Comparison of ENCODE assay signal across 16 cellular contexts in the genomic region with DNA sequence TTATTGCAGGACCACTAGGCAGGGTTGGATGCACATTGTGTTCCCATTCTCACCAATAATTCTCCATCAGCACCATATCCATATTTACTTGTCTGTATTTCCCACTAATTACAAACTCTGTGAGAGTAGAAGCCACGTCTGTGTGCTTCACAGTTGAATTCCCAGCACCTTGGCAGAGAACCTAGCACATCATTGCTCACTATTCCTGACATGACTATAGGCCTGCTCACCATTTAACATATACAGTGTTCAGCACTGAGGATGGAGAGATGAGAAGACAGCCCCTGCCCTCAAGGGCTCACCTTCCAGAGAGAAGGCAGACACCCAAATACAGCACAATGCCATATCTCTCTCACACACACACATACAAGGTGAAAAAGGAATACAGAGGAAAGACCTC. TPM values are rescaled to one million over a fixed set of nuclear protein-coding genes. Genes with fewer than 3 reads are reported as not detected.
DNase-seq lines count a peak whose midpoint lies in the region; ATAC-seq, FAIRE-seq and TF ChIP-seq lines count a peak whose summit lies in the region.
"Had no signal": no experiment of that assay in that cellular context is flagged by ENCODE, and none has a peak within 500 bp of the region (broad histone marks: within the 10 kb centered on the region; RNA-seq: fewer than 3 reads in every experiment).

No MANE protein-coding gene starts in this region.

- no peak overlapping the region for H2AK5ac ChIP-seq in trophoblast cell (ENCODE audit: low read length)

- no peak overlapping the region for H2BK12ac ChIP-seq in trophoblast cell (ENCODE audit: low read length)

- no peak overlapping the region for H4K8ac ChIP-seq in trophoblast cell (ENCODE audit: low read depth, low read length)

- no peaks in the 10 kb centered on the region for H3K9me3 Mint-ChIP-seq in activated CD8-positive, alpha-beta memory T cell treated with anti-CD3 and anti-CD28 coated beads, Interleukin-2, amount 10 ng/mL, durations not matched to agents 7 days and 5 days (ENCODE audit: low read depth)
- no peaks in the 10 kb centered on the region for H3K9me3 Mint-ChIP-seq in HFFc6

- H3K36me3 Mint-ChIP-seq in activated CD8-positive, alpha-beta memory T cell treated with anti-CD3 and anti-CD28 coated beads, Interleukin-2, amount 10 ng/mL, durations not matched to agents 7 days and 5 days = peaks cover 25% of the 10 kb centered on the region
- H3K36me3 Mint-ChIP-seq in HFFc6 (ENCODE audit: low read depth) = peaks cover 29% of the 10 kb centered on the region

- no peaks in the 10 kb centered on the region for H4K20me1 ChIP-seq in GM12878 (ENCODE audit: control insufficient read depth, insufficient read depth)

- H3K36me3 ChIP-seq in GM12878 (ENCODE audit: control insufficient read depth in 2 of 2, insufficient read depth in 2 of 2, low read length in 1 of 2) = peaks cover 0 to 14% of the 10 kb centered on the region in 2 experiments; a peak in 1 of 4 replicates
- peaks cover 5 to 9% of the 10 kb centered on the region in 2 experiments for H3K36me3 ChIP-seq in trophoblast cell (ENCODE audit: control insufficient read depth in 1 of 2, insufficient read depth in 2 of 2, low read length in 2 of 2)
- H3K36me3 ChIP-seq: gastrocnemius medialis had no signal

- H2BK5ac ChIP-seq in trophoblast cell (ENCODE audit: low read depth, low read length, poor library complexity) = no peak overlapping the region

- in situ Hi-C loops in GM12878 (cut with MboI) = no loop called here

- TF ChIP-seq CTCF in HFFc6 (IDR thresholded peaks at IDR 0.05) = no peak
- no peak for TF ChIP-seq CTCF in GM12878 (IDR thresholded peaks at IDR 0.05 in 2 of 3, conservative IDR thresholded peaks at IDR 0.05 in 1 of 3; ENCODE audit: control insufficient read depth in 2 of 3, extremely low read depth in 1 of 3, insufficient read depth in 1 of 3, low read depth in 3 of 3, low read length in 3 of 3)

- no peak for ATAC-seq in activated CD8-positive, alpha-beta memory T cell treated with anti-CD3 and anti-CD28 coated beads, Interleukin-2, amount 10 ng/mL, durations not matched to agents 7 days and 5 days
- ATAC-seq in GM12878 (peak; percentile 47), GM18502 (IDR thresholded peaks at IDR 0.05; ENCODE audit: poor library complexity, unreplicated experiment) (no peak), GM21717 (IDR thresholded peaks at IDR 0.05; ENCODE audit: unreplicated experiment) (no peak)
- ATAC-seq: gastrocnemius medialis had no signal

- POLR2A ChIA-PET in GM12878 (lab: Charles Lee) = interaction anchor here (0.6 to 8.1 kb wide), 2 partner anchors 15 to 234 kb away, joined by 5 to 91 read pairs; a partner anchor contains a TSS

- no peak overlapping the region for H3K14ac ChIP-seq in trophoblast cell (ENCODE audit: low read length)

- SMC1A ChIA-PET in GM12878 (lab: Charles Lee; ENCODE audit: uncharacterized antibody, unreplicated experiment) = interaction anchor here (0.9 to 7.0 kb wide), 9 partner anchors 10 to 265 kb away, joined by 3 to 72 read pairs (median 4); a partner anchor contains a TSS

- H3K4me3 ChIP-seq in GM12878 (peak overlapping the region; percentile 43; the same call in 1 of the 2 replicates), trophoblast cell (ENCODE audit: low read depth, low read length) (no peak overlapping the region)
- H3K4me3 ChIP-seq: coronary artery, gastrocnemius medialis had no signal

- peak overlapping the region; percentile 87 for H3K4ac ChIP-seq in trophoblast cell (ENCODE audit: low read depth, low read length)

- no peaks in the 10 kb centered on the region for H3K27me3 ChIP-seq in GM12878 (replicated peaks in 1 of 2; ENCODE audit: control insufficient read depth in 2 of 2, insufficient read depth in 2 of 2, low read length in 1 of 2)
- H3K27me3 ChIP-seq in trophoblast cell (ENCODE audit: insufficient read depth, low read length) = no peaks in the 10 kb centered on the region
- H3K27me3 ChIP-seq: gastrocnemius medialis had no signal

- no peak for DNase-seq in activated CD8-positive, alpha-beta memory T cell treated with anti-CD3 and anti-CD28 coated beads, Interleukin-2, amount 10 ng/mL, durations not matched to agents 7 days and 5 days
- DNase-seq in activated CD8-positive, alpha-beta memory T cell treated with anti-CD3 and anti-CD28 coated beads, Interleukin-2, amount 50 U/mL, for 4 hours = no peak
- no peak for DNase-seq in HFFc6
- no peak for DNase-seq in GM12878 (ENCODE audit: low read depth, low spot score)
- no peak for DNase-seq in trophoblast cell
- DNase-seq in UCSD-AML1 (lab: John Stamatoyannopoulos, UW; ENCODE audit: unreplicated experiment) = no peak
- DNase-seq: activated CD4-positive, CD25-positive, alpha-beta regulatory T cell; Caco-2; gastrocnemius medialis; NCI-H1105 treated with DMSO at 0.1 percent for 48 hours; retina; stimulated activated CD4-positive, alpha-beta T cell treated with anti-CD3 and anti-CD28 coated beads, Interleukin-15, amount 100 ng/mL, for 24 hours had no signal

- CTCF ChIA-PET in activated CD8-positive, alpha-beta memory T cell treated with anti-CD3 and anti-CD28 coated beads, Interleukin-2, amount 10 ng/mL, durations not matched to agents 7 days and 5 days (lab: Charles Lee) = interaction anchor here (1.1 to 14.7 kb wide), 4 partner anchors 13 to 289 kb away, joined by 3 to 172 read pairs (median 4); no protein-coding TSS in a partner anchor
- CTCF ChIA-PET in GM12878 (lab: Yijun Ruan, JAX) = interaction anchor here (0.6 to 6.4 kb wide), 10 partner anchors 8 to 422 kb away, joined by 3 to 58 read pairs (median 4); a partner anchor contains a TSS

- H3K23ac ChIP-seq in trophoblast cell (ENCODE audit: low read length) = no peak overlapping the region

- H3K4me2 ChIP-seq in GM12878 (ENCODE audit: control insufficient read depth, insufficient read depth) (peak overlapping the region; percentile 68), trophoblast cell (ENCODE audit: low read length) (no peak overlapping the region)

- H3K4me1 ChIP-seq in GM12878 (ENCODE audit: control insufficient read depth, insufficient read depth, low read length) (peaks cover 32% of the 10 kb centered on the region), trophoblast cell (ENCODE audit: control insufficient read depth in 1 of 2, insufficient read depth in 2 of 2, low read length in 2 of 2) (no peaks in the 10 kb centered on the region)

- no peaks in the 10 kb centered on the region for H3K27me3 Mint-ChIP-seq in activated CD8-positive, alpha-beta memory T cell treated with anti-CD3 and anti-CD28 coated beads, Interleukin-2, amount 10 ng/mL, durations not matched to agents 7 days and 5 days
- H3K27me3 Mint-ChIP-seq in HFFc6 (ENCODE audit: insufficient read depth) = no peaks in the 10 kb centered on the region

- TF ChIP-seq EP300 in GM12878 (IDR thresholded peaks at IDR 0.05; ENCODE audit: borderline replicate concordance in 1 of 2, control insufficient read depth in 1 of 2, low read depth in 2 of 2, low read length in 2 of 2) = no peak

- no TSS peak for BruUV-seq in GM12878 (replicated peaks; lab: Mats Ljungman, UMichigan)

- H3K9me3 ChIP-seq in GM12878 (replicated peaks; ENCODE audit: control insufficient read depth, insufficient read depth, low read length) = no peaks in the 10 kb centered on the region
- H3K9me3 ChIP-seq in trophoblast cell (ENCODE audit: insufficient read depth, low read depth, low read length) = no peaks in the 10 kb centered on the region
- H3K9me3 ChIP-seq: Caco-2, gastrocnemius medialis had no signal

- peak overlapping the region; percentile 4 for H3K27ac Mint-ChIP-seq in activated CD8-positive, alpha-beta memory T cell treated with anti-CD3 and anti-CD28 coated beads, Interleukin-2, amount 10 ng/mL, durations not matched to agents 7 days and 5 days
- peak overlapping the region; percentile 10 for H3K27ac Mint-ChIP-seq in HFFc6

- peaks cover 5% of the 10 kb centered on the region for H3K79me1 ChIP-seq in trophoblast cell (ENCODE audit: low read length)

- TF ChIP-seq POLR2A in GM12878 (IDR thresholded peaks at IDR 0.05; ENCODE audit: low read depth, low read length) = no peak

- peaks cover 70% of the 10 kb centered on the region for H3K4me1 Mint-ChIP-seq in activated CD8-positive, alpha-beta memory T cell treated with anti-CD3 and anti-CD28 coated beads, Interleukin-2, amount 10 ng/mL, durations not matched to agents 7 days and 5 days
- H3K4me1 Mint-ChIP-seq in HFFc6 (ENCODE audit: low read depth) = peaks cover 56% of the 10 kb centered on the region

- H3K79me2 ChIP-seq in GM12878 (ENCODE audit: control insufficient read depth, insufficient read depth, low read length) = peaks cover 76% of the 10 kb centered on the region
- peaks cover 5% of the 10 kb centered on the region for H3K79me2 ChIP-seq in trophoblast cell (ENCODE audit: control insufficient read depth, insufficient read depth, low read length, poor library complexity)

- H2AFZ ChIP-seq in GM12878 (ENCODE audit: control insufficient read depth, low read depth, low read length) (no peak overlapping the region), trophoblast cell (ENCODE audit: insufficient read depth, low read length, poor library complexity) (no peak overlapping the region)

- H3K4me3 Mint-ChIP-seq in activated CD8-positive, alpha-beta memory T cell treated with anti-CD3 and anti-CD28 coated beads, Interleukin-2, amount 10 ng/mL, durations not matched to agents 7 days and 5 days = no peak overlapping the region
- no peak overlapping the region for H3K4me3 Mint-ChIP-seq in HFFc6

- no peak overlapping the region for H4K12ac ChIP-seq in trophoblast cell (ENCODE audit: low read depth, low read length)

- intact Hi-C loops in GM12878 (cut with micrococcal nuclease; ENCODE audit: unreplicated experiment) = no loop called here

- H3K9ac ChIP-seq in GM12878 (ENCODE audit: control insufficient read depth, insufficient read depth, low read length) (no peak overlapping the region), trophoblast cell (ENCODE audit: low read length) (no peak overlapping the region)

- 0% methylated on average over 1 of the region's 1 CpG for WGBS in GM12878 (ENCODE audit: insufficient coverage, insufficient replicate concordance, low lambda C conversion rate, missing lambda C conversion rate)
- WGBS in trophoblast cell (ENCODE audit: extremely low coverage, insufficient coverage, insufficient read length) = no CpG with 5 or more reads among the region's 1 CpG

- no peak overlapping the region for H2BK120ac ChIP-seq in trophoblast cell (ENCODE audit: insufficient read depth, low read length, poor library complexity)

- H3K18ac ChIP-seq in trophoblast cell (ENCODE audit: low read length) = no peak overlapping the region

- no peak for FAIRE-seq in GM12878 (lab: Jason Lieb, UNC)

- no peak overlapping the region for H4K91ac ChIP-seq in trophoblast cell (ENCODE audit: low read depth, low read length)

- TF ChIP-seq RAD21 in GM12878 (IDR thresholded peaks at IDR 0.05; ENCODE audit: insufficient read depth, low read depth, low read length) = no peak

- H3K27ac ChIP-seq in GM12878 (ENCODE audit: control insufficient read depth, insufficient read depth) = peak overlapping the region; percentile 13; the same call in 1 of the 2 replicates
- H3K27ac ChIP-seq in trophoblast cell (ENCODE audit: low read depth, low read length) = no peak overlapping the region
- H3K27ac ChIP-seq: coronary artery, epithelial cell of prostate, gastrocnemius medialis had no signal

- RAD21 ChIA-PET in GM12878 (lab: Charles Lee; ENCODE audit: unreplicated experiment) = interaction anchor here (1.3 to 2.7 kb wide), 3 partner anchors 14 to 403 kb away, joined by 3 to 25 read pairs (median 11); a partner anchor contains a TSS

RNA-seq across cellular contexts. Expression of a gene that starts 5.0 kb away (rescaled TPM):
- total RNA-seq in activated CD8-positive, alpha-beta memory T cell treated with anti-CD3 and anti-CD28 coated beads, Interleukin-2, amount 10 ng/mL, durations not matched to agents 7 days and 5 days = 100 to 1,000 TPM; 115 to 185 TPM
- 100 to 1,000 TPM; 292 to 311 (median 302) TPM for total RNA-seq in HFFc6 (2021; fragmentation: NEBNext Ultra II Directional; extraction: Animal tissue kit (Norgen Biotek cat#: 25700))
- total RNA-seq in GM12878 (2013; cell fraction: nucleolus; rRNA removed) = 77.8 and 78.3 TPM in 2 replicates
- total RNA-seq in GM12878 (2014; rRNA removed) = 248 and 269 TPM in 2 replicates
- total RNA-seq in GM12878 (2014; rRNA removed; fragmentation: Illumina TruSeq; extraction: Trizol) = 210 and 218 TPM in 2 replicates
- 161 and 169 TPM in 2 replicates for total RNA-seq in GM12878 (2021)
- 154 TPM for polyA plus RNA-seq in GM12878 (2011; ENCODE audit: low read depth)
- 302 and 306 TPM in 2 replicates for polyA plus RNA-seq in GM12878 (2011; rRNA removed)
- 434 and 580 TPM in 2 replicates for polyA plus RNA-seq in GM12878 (2011; cell fraction: cytosol; rRNA removed)
- 112 and 139 TPM in 2 replicates for polyA plus RNA-seq in GM12878 (2011; cell fraction: nucleus; rRNA removed)
- polyA plus RNA-seq in GM12878 (2012) = 237 and 253 TPM in 2 replicates
- 306 and 315 TPM in 2 replicates for polyA plus RNA-seq in GM12878 (2014; fragmentation: Illumina TruSeq; extraction: Trizol)
- 100 to 1,000 TPM; 711 to 920 TPM for polyA plus RNA-seq in GM12878 (2014; fragmentation: Nextera tagmentation; extraction: Ambion mirVana)
- 294 and 324 TPM in 2 replicates for polyA plus RNA-seq in GM12878 (2014; rRNA removed)
- 100 to 1,000 TPM; 604 to 609 TPM for polyA plus RNA-seq in GM12878 (2016; fragmentation: Nextera tagmentation; extraction: Ambion mirVana)
- polyA minus RNA-seq in GM12878 (2011; rRNA and poly(A)+ RNA removed) = 104 and 162 TPM in 2 replicates
- 33.4 and 47.1 TPM in 2 replicates for polyA minus RNA-seq in GM12878 (2011; cell fraction: cytosol; rRNA and poly(A)+ RNA removed)
- 42.2 and 59.7 TPM in 2 replicates for polyA minus RNA-seq in GM12878 (2011; cell fraction: nucleus; rRNA and poly(A)+ RNA removed)
- polyA plus RNA-seq in trophoblast cell (2013) = 275 and 278 TPM in 2 replicates

RNA-seq across cellular contexts. Expression of a gene that starts 14.1 kb away (rescaled TPM):
- total RNA-seq in activated CD8-positive, alpha-beta memory T cell treated with anti-CD3 and anti-CD28 coated beads, Interleukin-2, amount 10 ng/mL, durations not matched to agents 7 days and 5 days = 10 to 100 TPM; 11.8 to 13.8 TPM
- 10 to 100 TPM; 22.2 to 31.6 (median 27.5) TPM for total RNA-seq in HFFc6 (2021; fragmentation: NEBNext Ultra II Directional; extraction: Animal tissue kit (Norgen Biotek cat#: 25700))
- total RNA-seq in GM12878 (2013; cell fraction: nucleolus; rRNA removed) = 21.4 and 23.0 TPM in 2 replicates
- total RNA-seq in GM12878 (2014; rRNA removed) (4.7 and 5.6 TPM in 2 replicates), GM12878 (2014; rRNA removed; fragmentation: Illumina TruSeq; extraction: Trizol) (4.7 and 5.4 TPM in 2 replicates), GM12878 (2021) (10.2 and 15.1 TPM in 2 replicates)
- 10.5 TPM for polyA plus RNA-seq in GM12878 (2011; ENCODE audit: low read depth)
- polyA plus RNA-seq in GM12878 (2011; rRNA removed) (17.4 and 28.7 TPM in 2 replicates), GM12878 (2014; fragmentation: Illumina TruSeq; extraction: Trizol) (10.6 and 12.9 TPM in 2 replicates), GM12878 (2014; fragmentation: Nextera tagmentation; extraction: Ambion mirVana) (1 to 10 TPM; 7.7 to 7.9 TPM), GM12878 (2014; rRNA removed) (10.5 and 11.5 TPM in 2 replicates), GM12878 (2016; fragmentation: Nextera tagmentation; extraction: Ambion mirVana) (10 to 100 TPM; 12.6 to 14.3 TPM)
- 33.7 and 34.0 TPM in 2 replicates for polyA plus RNA-seq in GM12878 (2011; cell fraction: cytosol; rRNA removed)
- 19.1 and 31.7 TPM in 2 replicates for polyA plus RNA-seq in GM12878 (2011; cell fraction: nucleus; rRNA removed)
- polyA plus RNA-seq in GM12878 (2012) = 10.8 and 15.4 TPM in 2 replicates
- polyA minus RNA-seq in GM12878 (2011; rRNA and poly(A)+ RNA removed) = 25.3 and 34.6 TPM in 2 replicates
- polyA minus RNA-seq in GM12878 (2011; cell fraction: cytosol; rRNA and poly(A)+ RNA removed) = 6.5 and 7.5 TPM in 2 replicates
- 11.6 and 12.0 TPM in 2 replicates for polyA minus RNA-seq in GM12878 (2011; cell fraction: nucleus; rRNA and poly(A)+ RNA removed)
- polyA plus RNA-seq in trophoblast cell (2013) = 38.2 and 41.0 TPM in 2 replicates
